In the genomic region with DNA sequence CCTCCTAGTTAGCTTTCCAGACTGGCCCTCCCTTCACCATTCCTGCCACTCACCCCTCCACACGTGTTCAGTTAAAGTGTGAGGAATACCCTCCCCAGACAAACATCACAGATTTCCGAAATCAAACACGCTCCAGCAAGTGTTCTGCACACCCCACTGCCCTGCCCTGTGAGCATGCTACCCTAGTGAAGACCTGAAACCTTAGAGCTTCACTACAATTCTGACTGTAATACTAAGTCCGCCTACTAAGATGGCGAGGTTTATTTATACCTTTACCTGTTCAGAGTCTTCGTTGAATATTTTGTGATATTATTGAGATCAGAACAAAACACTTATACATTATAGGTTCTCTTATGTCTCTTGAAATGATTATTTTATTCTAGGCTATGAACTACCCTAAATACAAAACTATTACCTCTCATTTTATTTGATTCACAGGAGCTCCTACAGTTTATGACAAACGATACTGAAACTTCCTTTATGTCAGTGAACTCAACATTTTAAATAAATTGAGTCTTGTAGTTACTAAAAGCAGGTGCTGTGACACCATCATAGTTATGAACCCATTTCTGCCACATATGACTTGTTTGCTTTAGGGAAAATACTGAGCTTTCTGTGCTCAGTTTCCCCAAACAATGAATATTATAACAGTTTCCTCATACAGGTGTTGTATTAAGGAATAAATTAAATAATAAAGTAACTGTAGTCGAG, we compare ENCODE assay signal across 21 cellular contexts. TPM values are rescaled to one million over a fixed set of nuclear protein-coding genes. Genes with fewer than 3 reads are reported as not detected.
DNase-seq lines count a peak whose midpoint lies in the region; ATAC-seq, FAIRE-seq and TF ChIP-seq lines count a peak whose summit lies in the region.
"Had no signal": no experiment of that assay in that cellular context is flagged by ENCODE, and none has a peak within 500 bp of the region (broad histone marks: within the 10 kb centered on the region; RNA-seq: fewer than 3 reads in every experiment).

No MANE protein-coding gene starts in this region.

- H3K4me3 Mint-ChIP-seq in activated naive CD8-positive, alpha-beta T cell treated with anti-CD3 and anti-CD28 coated beads for 36 hours: no peak overlapping the region

- TF ChIP-seq RAD21 in K562 (CRISPR knock-in tag; conservative IDR thresholded peaks at IDR 0.05 in 1 of 2, IDR thresholded peaks at IDR 0.05 in 1 of 2): no peak

- no peaks in the 10 kb centered on the region for H3K36me3 ChIP-seq in K562 (ENCODE audit: control insufficient read depth, insufficient read depth, low read length)
- H3K36me3 ChIP-seq: adrenal gland, vagina had no signal

- H3K27ac ChIP-seq in K562 (ENCODE audit: extremely low read depth, low read depth, low read length): no peak overlapping the region
- H3K27ac ChIP-seq: adrenal gland, vagina had no signal

- H3K9me3 ChIP-seq in K562 (replicated peaks; ENCODE audit: control insufficient read depth, insufficient read depth, low read depth, low read length): no peaks in the 10 kb centered on the region
- H3K9me3 ChIP-seq: adrenal gland, vagina had no signal

- ATAC-seq in GM18520 (IDR thresholded peaks at IDR 0.05; ENCODE audit: unreplicated experiment) (peak; percentile 84), GM21526 (IDR thresholded peaks at IDR 0.05; ENCODE audit: low FRiP score, unreplicated experiment) (peak; percentile 96), HG03045 (IDR thresholded peaks at IDR 0.05; ENCODE audit: unreplicated experiment) (peak; percentile 84), K562 (no peak), left lobe of liver (no peak)
- ATAC-seq: SK-N-SH treated with all-trans-retinoic acid at 6 μM for 48 hours had no signal

- intact Hi-C loops in K562 (cut with micrococcal nuclease): no loop called here

- TF ChIP-seq POLR2A in K562 (conservative IDR thresholded peaks at IDR 0.05): no peak

- WGBS in K562 (ENCODE audit: insufficient coverage, low coverage, missing lambda C conversion rate): 32% methylated on average over 8 of the region's 8 CpGs

- no peaks in the 10 kb centered on the region; a peak in 2 of 5 replicates for H3K4me1 ChIP-seq in K562 (replicated peaks in 1 of 2; ENCODE audit: control insufficient read depth in 2 of 2, insufficient read depth in 2 of 2, low read length in 2 of 2)
- H3K4me1 ChIP-seq: adrenal gland, vagina had no signal

- FAIRE-seq in K562 (lab: Jason Lieb, UNC): no peak

- no peak for TF ChIP-seq EP300 in K562 (IDR thresholded peaks at IDR 0.05; ENCODE audit: low read length)

- no TSS peak for BruUV-seq in K562 (replicated peaks; lab: Mats Ljungman, UMichigan)

- H3K27ac Mint-ChIP-seq in activated naive CD8-positive, alpha-beta T cell treated with anti-CD3 and anti-CD28 coated beads for 36 hours: no peak overlapping the region

- H2AFZ ChIP-seq in K562 (ENCODE audit: low read depth, low read length): 0 out of 2 replicates have a peak overlapping the region, but pooled peaks have one; percentile 25

- peaks cover 19% of the 10 kb centered on the region for H3K27me3 Mint-ChIP-seq in activated naive CD8-positive, alpha-beta T cell treated with anti-CD3 and anti-CD28 coated beads for 36 hours

- no peaks in the 10 kb centered on the region for H3K79me2 ChIP-seq in K562 (ENCODE audit: control insufficient read depth, insufficient read depth, low read length)

- H3K27me3 ChIP-seq in K562 (ENCODE audit: control insufficient read depth in 2 of 2, insufficient read depth in 2 of 2, low read length in 2 of 2): no peaks in the 10 kb centered on the region
- H3K27me3 ChIP-seq: adrenal gland, vagina had no signal

- no peak overlapping the region for H3K4me3 ChIP-seq in K562
- H3K4me3 ChIP-seq: adrenal gland, smooth muscle cell, vagina had no signal

- H3K9me1 ChIP-seq in K562 (ENCODE audit: control insufficient read depth, insufficient read depth, low read length): no peaks in the 10 kb centered on the region

- CTCF ChIA-PET in K562 (lab: Yijun Ruan, JAX; ENCODE audit: low intra/inter-chr PET ratio): no interaction called here

- H3K9ac ChIP-seq in K562 (ENCODE audit: insufficient read depth in 1 of 2, low read depth in 2 of 2, low read length in 2 of 2): no peak overlapping the region

- DNase-seq in K562 (ENCODE audit: extremely low read depth in 1 of 4, low spot score in 3 of 4): no peak
- no peak for DNase-seq in stimulated activated CD4-positive, alpha-beta T cell treated with anti-CD3 and anti-CD28 coated beads, Interleukin-15, amount 100 ng/mL, for 24 hours
- no peak for DNase-seq in left lobe of liver (ENCODE audit: low spot score)
- no peak for DNase-seq in activated naive CD8-positive, alpha-beta T cell treated with anti-CD3 and anti-CD28 coated beads for 36 hours
- DNase-seq: activated effector memory CD4-positive, alpha-beta T cell treated with Interleukin-2 at 50 U/mL for 16 hours; adrenal gland; COR-L47; GOT3; midbrain; NCI-H1694; NCI-H226; stimulated activated CD8-positive, alpha-beta memory T cell treated with anti-CD3 and anti-CD28 coated beads, Interleukin-4, amount 100 ng/mL, for 48 hours; T1000 had no signal

- H3K9me3 Mint-ChIP-seq in activated naive CD8-positive, alpha-beta T cell treated with anti-CD3 and anti-CD28 coated beads for 36 hours: no peaks in the 10 kb centered on the region

- no peaks in the 10 kb centered on the region for H4K20me1 ChIP-seq in K562 (replicated peaks; ENCODE audit: control insufficient read depth, insufficient read depth, low read length)

- TF ChIP-seq CTCF in K562 (IDR thresholded peaks at IDR 0.05 in 2 of 3, conservative IDR thresholded peaks at IDR 0.05 in 1 of 3; ENCODE audit: insufficient read depth in 2 of 3, low read depth in 1 of 3, low read length in 3 of 3): no peak

- H3K4me2 ChIP-seq in K562 (ENCODE audit: insufficient read depth, low read length): no peak overlapping the region
- H3K4me2 ChIP-seq: smooth muscle cell had no signal

- POLR2A ChIA-PET in K562 (lab: Yijun Ruan, JAX): interaction anchor here (0.8 to 1.9 kb wide), 3 partner anchors 10 to 12 kb away, joined by 3 to 6 read pairs (median 4); no protein-coding TSS in a partner anchor

- in situ Hi-C loops in K562 (cut with MboI): no loop called here

- no peaks in the 10 kb centered on the region for H3K36me3 Mint-ChIP-seq in activated naive CD8-positive, alpha-beta T cell treated with anti-CD3 and anti-CD28 coated beads for 36 hours

- H3K4me1 Mint-ChIP-seq in activated naive CD8-positive, alpha-beta T cell treated with anti-CD3 and anti-CD28 coated beads for 36 hours: no peaks in the 10 kb centered on the region

TF ChIP-seq in K562, 482 proteins besides CTCF, POLR2A, EP300 and RAD21:
- no peak for TF ChIP-seq MCM2 (IDR thresholded peaks at IDR 0.05; ENCODE audit: low read depth)
- no peak for TF ChIP-seq HDGF (IDR thresholded peaks at IDR 0.05)
- TF ChIP-seq KAT8 (IDR thresholded peaks at IDR 0.05; ENCODE audit: low read depth): no peak
TF ChIP-seq in K562: peak in this region for 0.

RNA-seq across cellular contexts. Expression of a gene that starts 8.6 kb away (rescaled TPM):
- total RNA-seq in K562 (2011; cell fraction: chromatin; rRNA removed; ENCODE audit: low replicate concordance): 1.1 and 8.3 TPM in 2 replicates
- total RNA-seq in K562 (2011; cell fraction: nucleolus; rRNA removed): 0.33 and 1.4 TPM in 2 replicates
- 2.2 and 3.5 TPM in 2 replicates for total RNA-seq in K562 (2011; cell fraction: nucleoplasm; rRNA removed)
- total RNA-seq in K562 (2014; rRNA removed): 9.8 and 10.9 TPM in 2 replicates
- 14.7 and 17.2 TPM in 2 replicates for total RNA-seq in K562 (2014; rRNA removed; fragmentation: Illumina TruSeq; extraction: Trizol)
- total RNA-seq in K562 (2015; rRNA removed; fragmentation: Illumina TruSeq; extraction: Trizol): 14.4 and 18.2 TPM in 2 replicates
- total RNA-seq in K562 (2021): 9.7 and 10.6 TPM in 2 replicates
- polyA plus RNA-seq in K562 (2011; rRNA removed): 0.67 and 1.0 TPM in 2 replicates
- polyA plus RNA-seq in K562 (2011; cell fraction: cytosol; rRNA removed): 0.12 and 0.50 TPM in 2 replicates
- polyA plus RNA-seq in K562 (2011; cell fraction: nucleus; rRNA removed): 0.17 and 0.32 TPM in 2 replicates
- 17.7 and 29.9 TPM in 2 replicates for polyA plus RNA-seq in K562 (2012)
- polyA plus RNA-seq in K562 (2014; fragmentation: Illumina TruSeq; extraction: Trizol): 11.4 and 12.6 TPM in 2 replicates
- 10 to 100 TPM in 1 of 2 experiments, 1 to 10 TPM in 1; 4.5 to 10.4 TPM for polyA plus RNA-seq in K562 (2014; fragmentation: Nextera tagmentation; extraction: Ambion mirVana)
- 10.3 and 10.9 TPM in 2 replicates for polyA plus RNA-seq in K562 (2014; rRNA removed)
- 0.63 and 1.0 TPM in 2 replicates for polyA minus RNA-seq in K562 (2011; rRNA and poly(A)+ RNA removed)
- polyA minus RNA-seq in K562 (2011; cell fraction: cytosol; rRNA and poly(A)+ RNA removed): not detected in 2 replicates
- 0.54 and 1.00 TPM in 2 replicates for polyA minus RNA-seq in K562 (2011; cell fraction: nucleus; rRNA and poly(A)+ RNA removed)
- 0.30 TPM for total RNA-seq in left lobe of liver
- total RNA-seq in activated naive CD8-positive, alpha-beta T cell treated with anti-CD3 and anti-CD28 coated beads for 36 hours: under 1 TPM; 0.20 to 0.47 TPM
- total RNA-seq: MCF 10A, RPMI7951 had no signal

Comparison
In these comparisons a context has a peak if more than half of its experiments do, and no peak if none do; other contexts are left out.
1. ATAC-seq: peak in GM18520 (single experiment), GM21526 (single experiment) and HG03045 (single experiment); none in K562 (single experiment) and left lobe of liver (single experiment).